Comparison of ENCODE assay signal across 24 cellular contexts in the genomic region with DNA sequence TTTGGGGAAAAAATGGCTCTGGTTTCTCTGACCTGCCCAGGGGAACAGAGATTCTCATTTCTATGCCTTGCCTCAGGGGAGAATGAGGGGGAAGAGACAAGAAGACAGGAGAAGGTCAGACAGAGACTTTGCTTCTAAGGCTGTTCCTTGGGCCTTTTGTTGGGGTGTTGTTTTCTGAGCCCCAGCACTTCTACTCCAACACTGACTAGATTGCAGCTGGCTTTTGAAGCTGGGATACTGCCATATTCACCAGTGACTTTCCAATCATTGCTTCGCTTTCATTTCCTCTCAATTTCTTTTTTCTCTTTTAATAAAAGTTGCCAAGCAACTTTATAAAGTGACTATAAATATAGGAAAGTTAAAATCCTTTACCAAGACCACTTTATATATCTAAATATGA.
"Had no signal": no experiment of that assay in that cellular context is flagged by ENCODE, and none has a peak within 500 bp of the region (broad histone marks: within the 10 kb centered on the region; RNA-seq: fewer than 3 reads in every experiment).

No MANE protein-coding gene starts in this region.

- H3K27ac ChIP-seq: ascending aorta, body of pancreas, cardiac muscle cell, SK-N-MC, VCaP had no signal

- H3K4me1 ChIP-seq: body of pancreas had no signal

- H3K9me3 Mint-ChIP-seq: activated CD4-positive, alpha-beta memory T cell treated with anti-CD3 and anti-CD28 coated beads for 36 hours; activated CD4-positive, alpha-beta T cell treated with anti-CD3 and anti-CD28 coated beads, Interleukin-2, amount 10 ng/mL, durations not matched to agents 7 days and 5 days; activated naive CD8-positive, alpha-beta T cell treated with anti-CD3 and anti-CD28 coated beads, Interleukin-2, amount 50 U/mL, for 24 hours; activated T-cell treated with anti-CD3 and anti-CD28 coated beads, Interleukin-2, amount 50 U/mL, for 4 hours had no signal

- DNase-seq: activated CD4-positive, alpha-beta memory T cell treated with anti-CD3 and anti-CD28 coated beads for 36 hours; activated CD4-positive, alpha-beta T cell treated with anti-CD3 and anti-CD28 coated beads, Interleukin-2, amount 10 ng/mL, durations not matched to agents 7 days and 5 days; activated CD4-positive, CD25-positive, alpha-beta regulatory T cell; activated CD8-positive, alpha-beta memory T cell treated with anti-CD3 and anti-CD28 coated beads for 24 hours; activated effector memory CD4-positive, alpha-beta T cell treated with anti-CD3 and anti-CD28 coated beads, Interleukin-2, amount 50 U/mL, for 16 hours; activated naive CD4-positive, alpha-beta T cell treated with Interleukin-2 at 50 U/mL for 16 hours; activated naive CD8-positive, alpha-beta T cell treated with anti-CD3 and anti-CD28 coated beads, Interleukin-2, amount 50 U/mL, for 24 hours; activated T-cell treated with anti-CD3 and anti-CD28 coated beads, Interleukin-2, amount 50 U/mL, for 4 hours; amniotic stem cell; body of pancreas; MM.1S; NCI-H1105; NCI-H1436 treated with DMSO at 0.1 percent for 48 hours; NCI-H187; NCI-H2081 treated with DMSO at 0.1 percent for 48 hours; NCI-H2171; NCI-H526; NCI-H82; T-helper 1 cell had no signal

- H3K27me3 ChIP-seq: ascending aorta, body of pancreas, cardiac muscle cell had no signal

- H3K36me3 ChIP-seq: ascending aorta, cardiac muscle cell had no signal

- H3K4me3 Mint-ChIP-seq: activated CD4-positive, alpha-beta memory T cell treated with anti-CD3 and anti-CD28 coated beads for 36 hours; activated CD4-positive, alpha-beta T cell treated with anti-CD3 and anti-CD28 coated beads, Interleukin-2, amount 10 ng/mL, durations not matched to agents 7 days and 5 days; activated naive CD8-positive, alpha-beta T cell treated with anti-CD3 and anti-CD28 coated beads, Interleukin-2, amount 50 U/mL, for 24 hours; activated T-cell treated with anti-CD3 and anti-CD28 coated beads, Interleukin-2, amount 50 U/mL, for 4 hours had no signal

- H3K4me1 Mint-ChIP-seq: activated CD4-positive, alpha-beta T cell treated with anti-CD3 and anti-CD28 coated beads, Interleukin-2, amount 10 ng/mL, durations not matched to agents 7 days and 5 days; activated naive CD8-positive, alpha-beta T cell treated with anti-CD3 and anti-CD28 coated beads, Interleukin-2, amount 50 U/mL, for 24 hours had no signal

- H3K27ac Mint-ChIP-seq: activated CD4-positive, alpha-beta memory T cell treated with anti-CD3 and anti-CD28 coated beads for 36 hours; activated CD4-positive, alpha-beta T cell treated with anti-CD3 and anti-CD28 coated beads, Interleukin-2, amount 10 ng/mL, durations not matched to agents 7 days and 5 days; activated naive CD4-positive, alpha-beta T cell treated with anti-CD3 and anti-CD28 coated beads, Interleukin-2, amount 50 U/mL, for 72 hours; activated naive CD8-positive, alpha-beta T cell treated with anti-CD3 and anti-CD28 coated beads, Interleukin-2, amount 50 U/mL, for 24 hours had no signal

- H3K4me3 ChIP-seq: ascending aorta, body of pancreas, cardiac muscle cell, SK-N-MC had no signal

- H3K9me3 ChIP-seq: ascending aorta, body of pancreas had no signal

- ATAC-seq: activated naive CD4-positive, alpha-beta T cell treated with anti-CD3 and anti-CD28 coated beads, Interleukin-2, amount 50 U/mL, for 72 hours; activated naive CD8-positive, alpha-beta T cell treated with anti-CD3 and anti-CD28 coated beads, Interleukin-2, amount 50 U/mL, for 24 hours; activated T-cell treated with anti-CD3 and anti-CD28 coated beads, Interleukin-2, amount 50 U/mL, for 4 hours; body of pancreas had no signal

- H3K36me3 Mint-ChIP-seq: activated CD4-positive, alpha-beta memory T cell treated with anti-CD3 and anti-CD28 coated beads for 36 hours; activated naive CD4-positive, alpha-beta T cell treated with anti-CD3 and anti-CD28 coated beads, Interleukin-2, amount 50 U/mL, for 72 hours had no signal
